In the genomic region with DNA sequence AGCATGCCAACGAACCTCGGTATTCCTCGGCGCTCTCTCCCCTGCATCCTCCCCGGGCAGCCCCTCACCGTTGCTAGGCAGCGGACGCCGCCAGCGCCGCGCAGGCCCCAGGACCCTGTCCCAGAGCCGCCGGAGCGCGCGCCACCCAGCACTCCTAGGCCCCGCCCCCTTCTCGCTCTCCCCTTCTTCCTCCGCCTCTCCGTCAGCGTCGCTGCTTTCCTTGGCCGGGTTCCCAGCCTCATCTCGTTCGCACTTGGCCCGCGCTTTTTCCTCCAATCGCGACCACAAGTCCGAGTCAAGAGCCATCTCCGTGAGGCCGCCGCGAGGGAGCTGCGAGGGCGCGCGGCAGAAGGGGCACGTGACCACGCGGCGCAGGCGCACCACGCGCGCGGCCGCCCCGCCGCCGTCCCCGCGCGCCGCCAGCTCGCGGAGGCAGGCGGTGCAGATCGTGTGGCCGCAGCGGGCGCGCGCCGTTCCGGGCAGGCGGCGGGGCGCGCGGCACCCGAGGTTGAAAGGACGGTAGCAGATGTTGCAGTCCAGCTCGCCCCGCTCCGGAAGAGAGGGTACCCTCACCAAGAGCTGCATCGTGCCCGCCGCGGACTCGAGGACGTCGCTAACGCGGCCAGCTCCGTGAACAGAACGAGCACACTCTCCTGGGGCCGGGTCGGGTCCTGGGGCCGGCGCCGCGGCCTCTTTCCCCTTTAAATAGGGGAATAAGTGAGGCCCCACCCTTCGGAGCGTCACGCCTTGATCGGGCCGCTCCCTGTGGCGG, we compare ENCODE assay signal across 8 cellular contexts. TPM values are rescaled to one million over a fixed set of nuclear protein-coding genes. Genes with fewer than 3 reads are reported as not detected.
DNase-seq lines count a peak whose midpoint lies in the region; ATAC-seq and TF ChIP-seq lines count a peak whose summit lies in the region.

A gene (minus strand): TSS at position 679 of the 772 bp plus-strand sequence. CDS start 94 bp downstream, at position 585.

- H3K4me3 ChIP-seq in AG10803 (ENCODE audit: low read length) (peak within 1 kb of the TSS; percentile 71), liver (ENCODE audit: low read depth in 1 of 3, low read length in 3 of 3) (peak within 1 kb of the TSS; percentile 52 to 77 (median 62))

- DNase-seq in AG10803 (ENCODE audit: low read depth) (peak; percentile 93), NCI-H69 (lab: John Stamatoyannopoulos, UW) (peak; percentile 95)
- peak; percentile 73 to 85 for DNase-seq in activated CD4-positive, alpha-beta T cell treated with anti-CD3 and anti-CD28 coated beads, Interleukin-2, amount 50 U/mL, for 24 hours (ENCODE audit: low read depth in 1 of 2, low spot score in 1 of 2)
- peak; percentile 84 to 85 for DNase-seq in stimulated activated CD4-positive, alpha-beta T cell treated with anti-CD3 and anti-CD28 coated beads, Interleukin-2, amount 100 ng/mL, for 48 hours

- H3K4me1 ChIP-seq in liver (ENCODE audit: control insufficient read depth in 4 of 4, insufficient read depth in 4 of 4, low read length in 3 of 4): peaks cover 6 to 12% (median 9%) of the 10 kb centered on the region in 4 donors

- no peaks in the 10 kb centered on the region for H3K9me3 ChIP-seq in liver (ENCODE audit: control insufficient read depth in 4 of 4, low read length in 3 of 4)

- intact Hi-C loops in dendritic cell treated with granulocyte-macrophage colony-stimulating factor and Interleukin-4, amounts not matched to agents 40 ng/mL and 50 ng/mL, for 4 days (cut with micrococcal nuclease): no loop called here

- no peaks in the 10 kb centered on the region for H3K27me3 Mint-ChIP-seq in dendritic cell treated with granulocyte-macrophage colony-stimulating factor and Interleukin-4, amounts not matched to agents 40 ng/mL and 50 ng/mL, for 4 days

- TF ChIP-seq RAD21 in liver (IDR thresholded peaks at IDR 0.05): no peak

- H3K36me3 ChIP-seq in liver (ENCODE audit: control insufficient read depth in 4 of 4, insufficient read depth in 3 of 4, low read depth in 1 of 4, low read length in 3 of 4): peaks cover 0 to 3% (median under 1%) of the 10 kb centered on the region in 4 donors

- H3K27me3 ChIP-seq in liver (ENCODE audit: control insufficient read depth in 4 of 4, insufficient read depth in 4 of 4, low read length in 3 of 4): no peaks in the 10 kb centered on the region

- H3K9ac ChIP-seq in liver (ENCODE audit: low read depth in 1 of 2, low read length in 2 of 2): peak within 1 kb of the TSS in 1 of 2 donors; percentile 36

- no peak for TF ChIP-seq CTCF in AG10803 (conservative IDR thresholded peaks at IDR 0.05; ENCODE audit: low read length)
- TF ChIP-seq CTCF in liver (IDR thresholded peaks at IDR 0.05; ENCODE audit: low read depth, low read length, missing input control): no peak

- H3K4me1 Mint-ChIP-seq in dendritic cell treated with granulocyte-macrophage colony-stimulating factor and Interleukin-4, amounts not matched to agents 40 ng/mL and 50 ng/mL, for 4 days (ENCODE audit: low read depth): peaks cover 44% of the 10 kb centered on the region

- H3K9me3 Mint-ChIP-seq in dendritic cell treated with granulocyte-macrophage colony-stimulating factor and Interleukin-4, amounts not matched to agents 40 ng/mL and 50 ng/mL, for 4 days: no peaks in the 10 kb centered on the region

- ATAC-seq in GM19324 (IDR thresholded peaks at IDR 0.05; ENCODE audit: low FRiP score, unreplicated experiment) (peak; percentile 85), HG03520 (IDR thresholded peaks at IDR 0.05; ENCODE audit: unreplicated experiment) (peak; percentile 64)

- H3K27ac Mint-ChIP-seq in dendritic cell treated with granulocyte-macrophage colony-stimulating factor and Interleukin-4, amounts not matched to agents 40 ng/mL and 50 ng/mL, for 4 days: peak within 1 kb of the TSS; percentile 94

- H3K27ac ChIP-seq in liver (ENCODE audit: low read depth in 1 of 2, low read length in 2 of 2): peak within 1 kb of the TSS; percentile 61 to 79

- 5% methylated on average over 100 of the region's 100 CpGs for WGBS in liver

- peak within 1 kb of the TSS; percentile 98 for H3K4me3 Mint-ChIP-seq in dendritic cell treated with granulocyte-macrophage colony-stimulating factor and Interleukin-4, amounts not matched to agents 40 ng/mL and 50 ng/mL, for 4 days

- peaks cover 19% of the 10 kb centered on the region for H3K36me3 Mint-ChIP-seq in dendritic cell treated with granulocyte-macrophage colony-stimulating factor and Interleukin-4, amounts not matched to agents 40 ng/mL and 50 ng/mL, for 4 days (ENCODE audit: low read depth)

TF ChIP-seq in liver, 16 proteins besides CTCF, POLR2A, EP300 and RAD21:
- TF ChIP-seq JUND (IDR thresholded peaks at IDR 0.05) (no peak), EGR1 (IDR thresholded peaks at IDR 0.05; ENCODE audit: low read depth in 2 of 2) (no peak), FOXA1 (IDR thresholded peaks at IDR 0.05) (no peak), RXRA (IDR thresholded peaks at IDR 0.05) (no peak), TAF1 (conservative IDR thresholded peaks at IDR 0.05) (no peak), HNF4A (conservative IDR thresholded peaks at IDR 0.05) (no peak), SP1 (IDR thresholded peaks at IDR 0.05) (no peak), FOXA2 (IDR thresholded peaks at IDR 0.05) (no peak), HNF4G (IDR thresholded peaks at IDR 0.05) (no peak), NR2F2 (IDR thresholded peaks at IDR 0.05) (no peak), YY1 (IDR thresholded peaks at IDR 0.05) (no peak), GABPA (IDR thresholded peaks at IDR 0.05 in 1 of 2, conservative IDR thresholded peaks at IDR 0.05 in 1 of 2) (no peak)
- TF ChIP-seq, protein P1, sequence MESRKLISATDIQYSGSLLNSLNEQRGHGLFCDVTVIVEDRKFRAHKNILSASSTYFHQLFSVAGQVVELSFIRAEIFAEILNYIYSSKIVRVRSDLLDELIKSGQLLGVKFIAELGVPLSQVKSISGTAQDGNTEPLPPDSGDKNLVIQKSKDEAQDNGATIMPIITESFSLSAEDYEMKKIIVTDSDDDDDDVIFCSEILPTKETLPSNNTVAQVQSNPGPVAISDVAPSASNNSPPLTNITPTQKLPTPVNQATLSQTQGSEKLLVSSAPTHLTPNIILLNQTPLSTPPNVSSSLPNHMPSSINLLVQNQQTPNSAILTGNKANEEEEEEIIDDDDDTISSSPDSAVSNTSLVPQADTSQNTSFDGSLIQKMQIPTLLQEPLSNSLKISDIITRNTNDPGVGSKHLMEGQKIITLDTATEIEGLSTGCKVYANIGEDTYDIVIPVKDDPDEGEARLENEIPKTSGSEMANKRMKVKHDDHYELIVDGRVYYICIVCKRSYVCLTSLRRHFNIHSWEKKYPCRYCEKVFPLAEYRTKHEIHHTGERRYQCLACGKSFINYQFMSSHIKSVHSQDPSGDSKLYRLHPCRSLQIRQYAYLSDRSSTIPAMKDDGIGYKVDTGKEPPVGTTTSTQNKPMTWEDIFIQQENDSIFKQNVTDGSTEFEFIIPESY (IDR thresholded peaks at IDR 0.05): no peak
- TF ChIP-seq, protein P2, sequence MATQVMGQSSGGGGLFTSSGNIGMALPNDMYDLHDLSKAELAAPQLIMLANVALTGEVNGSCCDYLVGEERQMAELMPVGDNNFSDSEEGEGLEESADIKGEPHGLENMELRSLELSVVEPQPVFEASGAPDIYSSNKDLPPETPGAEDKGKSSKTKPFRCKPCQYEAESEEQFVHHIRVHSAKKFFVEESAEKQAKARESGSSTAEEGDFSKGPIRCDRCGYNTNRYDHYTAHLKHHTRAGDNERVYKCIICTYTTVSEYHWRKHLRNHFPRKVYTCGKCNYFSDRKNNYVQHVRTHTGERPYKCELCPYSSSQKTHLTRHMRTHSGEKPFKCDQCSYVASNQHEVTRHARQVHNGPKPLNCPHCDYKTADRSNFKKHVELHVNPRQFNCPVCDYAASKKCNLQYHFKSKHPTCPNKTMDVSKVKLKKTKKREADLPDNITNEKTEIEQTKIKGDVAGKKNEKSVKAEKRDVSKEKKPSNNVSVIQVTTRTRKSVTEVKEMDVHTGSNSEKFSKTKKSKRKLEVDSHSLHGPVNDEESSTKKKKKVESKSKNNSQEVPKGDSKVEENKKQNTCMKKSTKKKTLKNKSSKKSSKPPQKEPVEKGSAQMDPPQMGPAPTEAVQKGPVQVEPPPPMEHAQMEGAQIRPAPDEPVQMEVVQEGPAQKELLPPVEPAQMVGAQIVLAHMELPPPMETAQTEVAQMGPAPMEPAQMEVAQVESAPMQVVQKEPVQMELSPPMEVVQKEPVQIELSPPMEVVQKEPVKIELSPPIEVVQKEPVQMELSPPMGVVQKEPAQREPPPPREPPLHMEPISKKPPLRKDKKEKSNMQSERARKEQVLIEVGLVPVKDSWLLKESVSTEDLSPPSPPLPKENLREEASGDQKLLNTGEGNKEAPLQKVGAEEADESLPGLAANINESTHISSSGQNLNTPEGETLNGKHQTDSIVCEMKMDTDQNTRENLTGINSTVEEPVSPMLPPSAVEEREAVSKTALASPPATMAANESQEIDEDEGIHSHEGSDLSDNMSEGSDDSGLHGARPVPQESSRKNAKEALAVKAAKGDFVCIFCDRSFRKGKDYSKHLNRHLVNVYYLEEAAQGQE (IDR thresholded peaks at IDR 0.05): no peak
- TF ChIP-seq, protein P3, sequence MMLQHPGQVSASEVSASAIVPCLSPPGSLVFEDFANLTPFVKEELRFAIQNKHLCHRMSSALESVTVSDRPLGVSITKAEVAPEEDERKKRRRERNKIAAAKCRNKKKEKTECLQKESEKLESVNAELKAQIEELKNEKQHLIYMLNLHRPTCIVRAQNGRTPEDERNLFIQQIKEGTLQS (IDR thresholded peaks at IDR 0.05): no peak
- TF ChIP-seq, protein P4, sequence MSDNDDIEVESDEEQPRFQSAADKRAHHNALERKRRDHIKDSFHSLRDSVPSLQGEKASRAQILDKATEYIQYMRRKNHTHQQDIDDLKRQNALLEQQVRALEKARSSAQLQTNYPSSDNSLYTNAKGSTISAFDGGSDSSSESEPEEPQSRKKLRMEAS (IDR thresholded peaks at IDR 0.05): no peak

RNA-seq across cellular contexts. Expression of the gene that starts here (rescaled TPM):
- 1 to 10 TPM in 1 of 2 donors, under 1 TPM in 1; 0.33 to 1.4 TPM for total RNA-seq in liver
- under 1 TPM; 0.17 to 0.31 TPM for polyA plus RNA-seq in liver

Comparison
In these comparisons a context has a peak if more than half of its experiments do, and no peak if none do; other contexts are left out.
1. Peak in every context shown above with its lines: DNase-seq, ATAC-seq, H3K4me3 ChIP-seq and H3K27ac ChIP-seq.